ENCODE assay signal across 14 cellular contexts in the genomic region with DNA sequence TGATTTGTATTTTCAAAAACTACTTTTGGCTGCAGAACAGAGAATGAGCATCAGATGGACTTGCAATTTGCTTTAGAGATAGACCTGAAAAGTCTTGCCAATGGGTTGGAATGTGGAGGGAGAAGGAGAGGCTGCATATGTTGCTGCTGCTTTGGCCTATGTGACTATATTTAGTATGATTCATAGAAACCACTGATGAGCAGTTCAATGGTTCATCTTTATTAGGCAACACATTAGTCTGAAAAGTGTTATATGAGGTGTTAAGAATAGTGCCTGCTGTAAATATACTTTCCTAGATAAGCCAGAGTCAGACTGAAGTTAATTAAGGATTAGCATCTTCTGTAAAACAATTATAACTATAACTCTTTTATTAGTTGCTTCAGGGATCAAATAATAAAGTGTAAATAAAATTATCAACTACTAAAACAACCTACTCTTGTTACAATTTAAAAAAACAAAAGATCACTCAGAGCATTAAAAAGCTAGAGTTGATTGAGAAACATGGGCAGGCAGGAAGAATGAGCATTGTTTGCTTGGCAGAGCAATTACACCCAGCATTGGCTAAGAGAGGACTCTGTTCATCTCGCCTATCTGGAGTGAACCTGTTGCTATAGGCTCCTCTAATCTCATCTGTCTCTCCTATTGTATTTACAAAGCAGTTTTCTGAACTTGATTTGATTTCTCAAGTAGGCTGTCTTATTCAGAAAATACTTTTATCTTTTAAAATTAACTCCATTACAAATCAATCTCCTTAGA. TPM values are rescaled to one million over a fixed set of nuclear protein-coding genes. Genes with fewer than 3 reads are reported as not detected.
DNase-seq lines count a peak whose midpoint lies in the region; ATAC-seq and TF ChIP-seq lines count a peak whose summit lies in the region.
"Had no signal": no experiment of that assay in that cellular context is flagged by ENCODE, and none has a peak within 500 bp of the region (broad histone marks: within the 10 kb centered on the region; RNA-seq: fewer than 3 reads in every experiment).

No MANE protein-coding gene starts in this region.

- ATAC-seq in omental fat pad (ENCODE audit: low FRiP score) (peak; percentile 72), HG02973 (IDR thresholded peaks at IDR 0.05; ENCODE audit: unreplicated experiment) (no peak)

- DNase-seq in NOMO-1 treated with DMSO at 0.1 percent for 48 hours (lab: John Stamatoyannopoulos, UW; ENCODE audit: unreplicated experiment) (peak; percentile 21), NOMO-1 treated with dmso at 0.1 percent for 144 hours (lab: John Stamatoyannopoulos, UW; ENCODE audit: unreplicated experiment) (no peak), NCI-H2029 treated with DMSO at 0.1 percent for 48 hours (lab: John Stamatoyannopoulos, UW) (peak; percentile 11), epithelial cell of esophagus (ENCODE audit: low read depth) (peak; percentile 80), omental fat pad (ENCODE audit: low spot score) (no peak), NCI-H128 (lab: John Stamatoyannopoulos, UW; ENCODE audit: unreplicated experiment) (no peak), cortex of kidney (lab: John Stamatoyannopoulos, UW) (no peak)
- DNase-seq: activated CD4-positive, alpha-beta T cell treated with anti-CD3 and anti-CD28 coated beads, Interleukin-2, amount 10 ng/mL, durations not matched to agents 7 days and 5 days; NCI-H2107; occipital lobe had no signal

- H3K4me3 ChIP-seq in epithelial cell of esophagus (ENCODE audit: low read length): no peak overlapping the region
- H3K4me3 ChIP-seq: tibial nerve had no signal

- no peak for TF ChIP-seq CTCF in epithelial cell of esophagus (IDR thresholded peaks at IDR 0.05; ENCODE audit: insufficient read depth, low read depth, low read length, missing control alignments)
- TF ChIP-seq CTCF in omental fat pad (IDR thresholded peaks at IDR 0.05): no peak

RNA-seq across cellular contexts. Expression of a gene that starts 36.3 kb away (rescaled TPM):
- not detected for total RNA-seq in omental fat pad
- total RNA-seq: activated CD4-positive, alpha-beta T cell treated with anti-CD3 and anti-CD28 coated beads, Interleukin-2, amount 10 ng/mL, durations not matched to agents 7 days and 5 days; kidney epithelial cell; SK-MEL-5; tibial nerve had no signal

Comparison
In these comparisons a context has a peak if more than half of its experiments do, and no peak if none do; other contexts are left out.
1. DNase-seq: peak in NOMO-1 treated with DMSO at 0.1 percent for 48 hours (single experiment), NCI-H2029 treated with DMSO at 0.1 percent for 48 hours (single experiment) and epithelial cell of esophagus (single experiment); none in NOMO-1 treated with dmso at 0.1 percent for 144 hours (single experiment), omental fat pad (single experiment), NCI-H128 (single experiment) and cortex of kidney (single experiment).